ENCODE assay signal across 28 cellular contexts in genomic region chr12:91885851-91886250, GRCh38.
"Had no signal": no experiment of that assay in that cellular context is flagged by ENCODE, and none has a peak within 500 bp of the region (broad histone marks: within the 10 kb centered on the region; RNA-seq: fewer than 3 reads in every experiment).

No MANE protein-coding gene starts in this region.

- H3K4me3 Mint-ChIP-seq: activated naive CD8-positive, alpha-beta T cell; activated T-cell treated with anti-CD3 and anti-CD28 coated beads, Interleukin-2, amount 50 U/mL, for 4 hours; nephron; stimulated activated naive CD8-positive, alpha-beta T cell treated with anti-CD3 and anti-CD28 coated beads, Interleukin-15, Interleukin-2, amounts not matched to agents 100 ng/mL and 50 ng/mL, for 24 hours had no signal

- H3K9me3 ChIP-seq: adrenal gland, ascending aorta, neutrophil, pancreas, right lobe of liver, thyroid gland had no signal

- H3K27ac ChIP-seq: adrenal gland, ascending aorta, brain microvascular endothelial cell, neutrophil, pancreas, right lobe of liver, skin epidermis, thyroid gland had no signal

- H3K36me3 ChIP-seq: adrenal gland, ascending aorta, brain microvascular endothelial cell, neutrophil, pancreas, right lobe of liver, thyroid gland had no signal

- H3K27me3 ChIP-seq: adrenal gland, ascending aorta, brain microvascular endothelial cell, neutrophil, pancreas, right lobe of liver, thyroid gland had no signal

- ATAC-seq: activated T-cell treated with anti-CD3 and anti-CD28 coated beads, Interleukin-2, amount 50 U/mL, for 4 hours; esophagus mucosa; left ventricle myocardium superior; right lobe of liver had no signal

- H3K9me3 Mint-ChIP-seq: activated T-cell treated with anti-CD3 and anti-CD28 coated beads, Interleukin-2, amount 50 U/mL, for 4 hours; activated T-helper 2 cell treated with anti-CD3 and anti-CD28 coated beads, Interferon-gamma antibody, Interleukin-2, Interleukin-4, amounts not matched to agents 10 μg/mL and 5 μg/mL and 100 μg/mL, durations not matched to agents 14 hours and 24 hours and 36 hours; nephron; stimulated activated naive CD8-positive, alpha-beta T cell treated with anti-CD3 and anti-CD28 coated beads, Interleukin-15, Interleukin-2, amounts not matched to agents 100 ng/mL and 50 ng/mL, for 24 hours had no signal

- DNase-seq: activated CD4-positive, alpha-beta T cell treated with anti-CD3 and anti-CD28 coated beads for 4 hours; activated CD4-positive, alpha-beta T cell treated with anti-CD3 and anti-CD28 coated beads, Interleukin-2, amount 50 U/mL, for 48 hours; activated CD4-positive, CD25-positive, alpha-beta regulatory T cell; activated CD8-positive, alpha-beta memory T cell treated with anti-CD3 and anti-CD28 coated beads, Interleukin-2, amount 50 U/mL, for 48 hours; activated naive CD4-positive, alpha-beta T cell; activated T-cell treated with anti-CD3 and anti-CD28 coated beads, Interleukin-2, amount 50 U/mL, for 4 hours; adrenal gland; brain microvascular endothelial cell; central memory CD4-positive, alpha-beta T cell; dermis blood vessel endothelial cell; effector CD8-positive, alpha-beta T cell; foreskin melanocyte; hypothalamus; left ventricle myocardium superior; pancreas; right lobe of liver; stimulated activated CD4-positive, alpha-beta T cell treated with anti-CD3 and anti-CD28 coated beads, Interleukin-1b, Interleukin-23, amount 100 ng/mL, for 48 hours; substantia nigra; thyroid gland had no signal

- H3K27ac Mint-ChIP-seq: activated naive CD8-positive, alpha-beta T cell; activated T-helper 2 cell treated with anti-CD3 and anti-CD28 coated beads, Interferon-gamma antibody, Interleukin-2, Interleukin-4, amounts not matched to agents 10 μg/mL and 5 μg/mL and 100 μg/mL, durations not matched to agents 14 hours and 24 hours and 36 hours; nephron; stimulated activated naive CD8-positive, alpha-beta T cell treated with anti-CD3 and anti-CD28 coated beads, Interleukin-15, Interleukin-2, amounts not matched to agents 100 ng/mL and 50 ng/mL, for 24 hours had no signal

- H3K4me1 ChIP-seq: adrenal gland, ascending aorta, right lobe of liver, thyroid gland had no signal

- H3K4me3 ChIP-seq: adrenal gland, ascending aorta, pancreas, right lobe of liver, skin epidermis, thyroid gland had no signal

- FAIRE-seq: urothelium cell line had no signal

- H3K27me3 Mint-ChIP-seq: activated naive CD8-positive, alpha-beta T cell; stimulated activated naive CD8-positive, alpha-beta T cell treated with anti-CD3 and anti-CD28 coated beads, Interleukin-15, Interleukin-2, amounts not matched to agents 100 ng/mL and 50 ng/mL, for 24 hours had no signal
